In the genomic region with DNA sequence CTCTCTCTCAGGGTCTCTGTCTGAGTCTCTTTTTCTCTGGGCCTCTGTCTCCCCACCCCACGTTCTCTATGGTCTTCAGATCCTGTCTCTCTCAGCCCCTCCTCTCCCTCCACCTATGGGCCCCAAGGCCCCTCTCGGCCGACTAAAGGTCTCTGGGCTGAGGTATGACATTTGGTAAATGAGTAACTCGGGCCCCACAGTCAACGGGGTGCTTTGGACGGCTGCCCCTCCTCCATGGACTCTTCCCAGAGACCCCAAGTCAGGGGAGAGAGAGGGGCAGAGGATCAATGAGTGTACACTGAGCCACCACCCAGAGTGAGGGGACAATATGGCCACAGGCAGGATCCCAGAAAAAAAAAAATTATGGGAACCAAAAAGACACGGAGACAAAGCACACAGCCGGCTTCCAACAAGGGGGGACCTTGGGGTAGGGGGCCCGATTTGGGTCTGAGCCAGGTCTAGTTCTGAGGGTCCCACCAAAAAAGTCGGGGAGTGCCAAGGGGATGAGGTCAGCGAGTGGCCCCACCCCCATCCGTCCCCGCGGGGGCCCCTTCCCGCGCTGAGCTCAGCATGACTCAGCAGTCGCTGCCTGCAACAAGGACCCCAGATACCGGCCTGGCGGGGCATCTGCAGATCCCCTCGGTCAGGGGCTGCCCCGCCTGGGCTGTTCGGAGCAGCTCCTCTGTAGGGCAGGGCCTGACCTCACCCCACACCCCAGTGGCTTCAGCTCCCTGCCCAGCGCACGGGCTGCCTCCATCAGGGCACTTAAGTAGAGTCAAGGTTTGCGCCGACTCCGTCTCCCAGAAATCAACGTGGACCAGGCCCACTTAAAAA, we compare ENCODE assay signal across 8 cellular contexts. TPM values are rescaled to one million over a fixed set of nuclear protein-coding genes. Genes with fewer than 3 reads are reported as not detected.
A peak's percentile ranks its signal among the peaks of the same experiment; 100 is the strongest.
DNase-seq lines count a peak whose midpoint lies in the region; ATAC-seq and TF ChIP-seq lines count a peak whose summit lies in the region.

No MANE protein-coding gene starts in this region.

- H3K4me3 ChIP-seq in CD4-positive, CD25-positive, alpha-beta regulatory T cell (ENCODE audit: low read depth, low read length) = peak overlapping the region; percentile 61
- H3K4me3 ChIP-seq in HEK293 (ENCODE audit: low read depth, low read length) = no peak overlapping the region
- H3K4me3 ChIP-seq in heart right ventricle = peak overlapping the region in 9 of 10 donors; percentile 7 to 100 (median 88)

- peaks cover 8% of the 10 kb centered on the region for H3K36me3 Mint-ChIP-seq in CD4-positive, CD25-positive, alpha-beta regulatory T cell
- H3K36me3 Mint-ChIP-seq in activated naive CD8-positive, alpha-beta T cell treated with anti-CD3 and anti-CD28 coated beads, Interleukin-2, amount 50 U/mL, for 24 hours (ENCODE audit: low read depth) = peaks cover 38% of the 10 kb centered on the region

- no peaks in the 10 kb centered on the region for H3K27me3 ChIP-seq in CD4-positive, CD25-positive, alpha-beta regulatory T cell (ENCODE audit: control insufficient read depth, insufficient read depth, low read length)
- no peaks in the 10 kb centered on the region for H3K27me3 ChIP-seq in heart right ventricle

- no peaks in the 10 kb centered on the region for H3K9me3 Mint-ChIP-seq in CD4-positive, CD25-positive, alpha-beta regulatory T cell
- H3K9me3 Mint-ChIP-seq in activated naive CD8-positive, alpha-beta T cell treated with anti-CD3 and anti-CD28 coated beads, Interleukin-2, amount 50 U/mL, for 24 hours = no peaks in the 10 kb centered on the region

- WGBS in heart right ventricle, 2 donors = 17 to 19% methylated on average over 28 of the region's 28 CpGs

- peaks cover 7% of the 10 kb centered on the region for H3K27me3 Mint-ChIP-seq in CD4-positive, CD25-positive, alpha-beta regulatory T cell
- H3K27me3 Mint-ChIP-seq in activated naive CD8-positive, alpha-beta T cell treated with anti-CD3 and anti-CD28 coated beads, Interleukin-2, amount 50 U/mL, for 24 hours = no peaks in the 10 kb centered on the region

- intact Hi-C loops in heart right ventricle (cut with DNase I) = loop anchor here in 6 of 10 donors (2.0 to 10.0 kb wide), 5 partner anchors 89 to 329 kb away; partner anchors contain the start of genes PPP1R15A (in 3 of the 6), CA11 (in 2 of the 6) and DBP (in 2 of the 6)

- H3K9me3 ChIP-seq in CD4-positive, CD25-positive, alpha-beta regulatory T cell (ENCODE audit: control insufficient read depth in 2 of 2, low read length in 2 of 2) = no peaks in the 10 kb centered on the region
- H3K9me3 ChIP-seq in HEK293 (ENCODE audit: control insufficient read depth, insufficient read depth, low read depth, low read length) (no peaks in the 10 kb centered on the region), heart right ventricle (no peaks in the 10 kb centered on the region)

- peak overlapping the region; percentile 99 to 100 (median 99) for H3K4me3 Mint-ChIP-seq in CD4-positive, CD25-positive, alpha-beta regulatory T cell
- H3K4me3 Mint-ChIP-seq in activated naive CD8-positive, alpha-beta T cell treated with anti-CD3 and anti-CD28 coated beads, Interleukin-2, amount 50 U/mL, for 24 hours = peak overlapping the region; percentile 97

- peaks cover 4 to 67% (median 37%) of the 10 kb centered on the region in 4 donors for H3K4me1 Mint-ChIP-seq in CD4-positive, CD25-positive, alpha-beta regulatory T cell
- peaks cover 64% of the 10 kb centered on the region for H3K4me1 Mint-ChIP-seq in activated naive CD8-positive, alpha-beta T cell treated with anti-CD3 and anti-CD28 coated beads, Interleukin-2, amount 50 U/mL, for 24 hours

- POLR2A ChIA-PET in HEK293 (lab: Yijun Ruan, JAX) = interaction anchor here (0.5 to 3.2 kb wide), 9 partner anchors 9 to 471 kb away, joined by 3 to 16 read pairs (median 5); partner anchors contain the start of genes BAX, GYS1, NUCB1 and PPP1R15A

- H3K27ac ChIP-seq in CD4-positive, CD25-positive, alpha-beta regulatory T cell (ENCODE audit: insufficient read depth, low read length, poor library complexity, severe bottlenecking) = peak overlapping the region; percentile 82
- peak overlapping the region; percentile 82 for H3K27ac ChIP-seq in HEK293 (ENCODE audit: extremely low read depth, low read depth, low read length)
- H3K27ac ChIP-seq in heart right ventricle = peak overlapping the region; percentile 72 to 96 (median 89)

- H3K27ac Mint-ChIP-seq in CD4-positive, CD25-positive, alpha-beta regulatory T cell = peak overlapping the region; percentile 94 to 98 (median 95)
- peak overlapping the region; percentile 98 for H3K27ac Mint-ChIP-seq in activated naive CD8-positive, alpha-beta T cell treated with anti-CD3 and anti-CD28 coated beads, Interleukin-2, amount 50 U/mL, for 24 hours

- CTCF ChIA-PET in HEK293 (lab: Yijun Ruan, JAX) = interaction anchor here (0.6 to 1.4 kb wide), 5 partner anchors 30 to 123 kb away, joined by 3 to 5 read pairs (median 4); partner anchors contain the start of genes GYS1 and RUVBL2

- DNase-seq in CD4-positive, CD25-positive, alpha-beta regulatory T cell = peak in 2 of 3 donors; percentile 47 to 67
- DNase-seq in activated naive CD8-positive, alpha-beta T cell treated with anti-CD3 and anti-CD28 coated beads, Interleukin-2, amount 50 U/mL, for 24 hours = peak; percentile 89
- peak; percentile 78 to 82 for DNase-seq in heart right ventricle
- peak; percentile 71 for DNase-seq in pons (ENCODE audit: low spot score)
- peak; percentile 84 for DNase-seq in ureter (ENCODE audit: low spot score)
- no peak for DNase-seq in NCI-H774 (lab: John Stamatoyannopoulos, UW)

- peaks cover 52% of the 10 kb centered on the region for H3K4me1 ChIP-seq in CD4-positive, CD25-positive, alpha-beta regulatory T cell (ENCODE audit: control insufficient read depth, insufficient read depth, low read length, poor library complexity, severe bottlenecking)
- peaks cover 20% of the 10 kb centered on the region for H3K4me1 ChIP-seq in HEK293 (ENCODE audit: control insufficient read depth, insufficient read depth, low read length)
- peaks cover 15 to 64% (median 45%) of the 10 kb centered on the region in 9 donors for H3K4me1 ChIP-seq in heart right ventricle

- TF ChIP-seq CTCF in HEK293 (tag by site-specific recombination; IDR thresholded peaks at IDR 0.05) (no peak), heart right ventricle (IDR thresholded peaks at IDR 0.05) (no peak)

- peaks cover 16% of the 10 kb centered on the region for H3K36me3 ChIP-seq in CD4-positive, CD25-positive, alpha-beta regulatory T cell (ENCODE audit: control insufficient read depth, insufficient read depth, low read length)
- H3K36me3 ChIP-seq in HEK293 (ENCODE audit: control insufficient read depth in 2 of 2, insufficient read depth in 1 of 2, low read length in 2 of 2) = peaks cover 2 to 40% of the 10 kb centered on the region in 2 experiments; a peak in 2 of 3 replicates
- peaks cover 0 to 33% (median 12%) of the 10 kb centered on the region in 9 donors for H3K36me3 ChIP-seq in heart right ventricle

- no peak for ATAC-seq in CD4-positive, CD25-positive, alpha-beta regulatory T cell (ENCODE audit: low read depth in 2 of 2)
- ATAC-seq in SK-N-SH treated with all-trans-retinoic acid at 6 μM for 48 hours (peak; percentile 1; the same call in 1 of the 3 replicates), heart right ventricle (peak; percentile 5 to 38 (median 26))
- ATAC-seq in activated naive CD8-positive, alpha-beta T cell treated with anti-CD3 and anti-CD28 coated beads, Interleukin-2, amount 50 U/mL, for 24 hours = peak; percentile 44

TF ChIP-seq in HEK293, 187 proteins besides CTCF, POLR2A, EP300 and RAD21 (continues in another document):
- TF ChIP-seq ZSCAN23 (tag by site-specific recombination; IDR thresholded peaks at IDR 0.05) = peak; percentile 87
- TF ChIP-seq KLF1 (tag by site-specific recombination; IDR thresholded peaks at IDR 0.05) = peak; percentile 62
- TF ChIP-seq REPIN1 (tag by site-specific recombination; IDR thresholded peaks at IDR 0.05; ENCODE audit: low read depth) = no peak
- TF ChIP-seq ZNF335 (tag by site-specific recombination; conservative IDR thresholded peaks at IDR 0.05) = peak; percentile 99
- no peak for TF ChIP-seq ZNF510 (tag by site-specific recombination; IDR thresholded peaks at IDR 0.05; ENCODE audit: insufficient replicate concordance)
- TF ChIP-seq BCL11A (tag by site-specific recombination; IDR thresholded peaks at IDR 0.05; ENCODE audit: low read depth) = peak; percentile 89

TF ChIP-seq in SK-N-SH treated with all-trans-retinoic acid at 6 μM for 48 hours, 23 proteins besides CTCF, POLR2A, EP300 and RAD21 (continues in another document):
- 0 out of 2 replicates have a peak, but pooled peaks have one; percentile 19 for TF ChIP-seq SNAI2 (CRISPR knock-in tag; IDR thresholded peaks at IDR 0.05)
- TF ChIP-seq CSDC2 (CRISPR knock-in tag; IDR thresholded peaks at IDR 0.05) = no peak
- no peak for TF ChIP-seq TCF4 (CRISPR knock-in tag; IDR thresholded peaks at IDR 0.05; ENCODE audit: borderline replicate concordance)
- no peak for TF ChIP-seq PPARA (CRISPR knock-in tag; IDR thresholded peaks at IDR 0.05; ENCODE audit: borderline replicate concordance)
- TF ChIP-seq BACH2 (CRISPR knock-in tag; IDR thresholded peaks at IDR 0.05; ENCODE audit: borderline replicate concordance) = no peak

RNA-seq across cellular contexts. Expression of gene FTL, which starts 1.5 kb away (rescaled TPM):
- total RNA-seq in CD4-positive, CD25-positive, alpha-beta regulatory T cell = 575 TPM
- polyA plus RNA-seq in CD4-positive, CD25-positive, alpha-beta regulatory T cell = 1,000 to 10,000 TPM; 4,061 to 5,675 (median 4,823) TPM
- total RNA-seq in heart right ventricle (1,000 to 10,000 TPM in 2 of 10 donors, 100 to 1,000 TPM in 8; 450 to 3,518 (median 637) TPM), ureter (1,526 TPM)
- 1,000 to 10,000 TPM; 1,046 to 1,578 TPM for polyA plus RNA-seq in heart right ventricle

RNA-seq across cellular contexts. Expression of gene BAX, which starts 8.9 kb away (rescaled TPM):
- 92.8 TPM for total RNA-seq in CD4-positive, CD25-positive, alpha-beta regulatory T cell
- polyA plus RNA-seq in CD4-positive, CD25-positive, alpha-beta regulatory T cell = 10 to 100 TPM; 47.9 to 73.1 (median 61.1) TPM
- total RNA-seq in heart right ventricle (10 to 100 TPM; 11.5 to 41.5 (median 19.5) TPM), ureter (79.9 TPM)
- polyA plus RNA-seq in heart right ventricle = 10 to 100 TPM; 17.6 to 37.4 TPM

RNA-seq across cellular contexts. Expression of gene GYS1, which starts 29.5 kb away (rescaled TPM):
- total RNA-seq in CD4-positive, CD25-positive, alpha-beta regulatory T cell = 37.1 TPM
- 10 to 100 TPM; 24.5 to 28.8 (median 26.2) TPM for polyA plus RNA-seq in CD4-positive, CD25-positive, alpha-beta regulatory T cell
- total RNA-seq in heart right ventricle (100 to 1,000 TPM; 139 to 245 (median 201) TPM), ureter (73.8 TPM)
- polyA plus RNA-seq in heart right ventricle = 100 to 1,000 TPM; 114 to 128 TPM

RNA-seq across cellular contexts. Expression of gene DHDH, which starts 30.1 kb away (rescaled TPM):
- not detected for total RNA-seq in CD4-positive, CD25-positive, alpha-beta regulatory T cell
- polyA plus RNA-seq in CD4-positive, CD25-positive, alpha-beta regulatory T cell = 1 to 10 TPM in 2 of 4 donors, under 1 TPM in 2; 0.68 to 2.4 (median 1.1) TPM
- under 1 TPM in 1 of 10 donors, not detected in 9; 0.51 TPM for total RNA-seq in heart right ventricle
- polyA plus RNA-seq in heart right ventricle = under 1 TPM in 1 of 2 donors, not detected in 1; 0.17 TPM
- total RNA-seq in ureter = not detected

RNA-seq across cellular contexts. Expression of gene RUVBL2, which starts 30.1 kb away (rescaled TPM):
- total RNA-seq in CD4-positive, CD25-positive, alpha-beta regulatory T cell = 18.5 TPM
- polyA plus RNA-seq in CD4-positive, CD25-positive, alpha-beta regulatory T cell = 10 to 100 TPM; 49.1 to 60.2 (median 52.9) TPM
- 10 to 100 TPM; 40.1 to 60.4 (median 49.3) TPM for total RNA-seq in heart right ventricle
- polyA plus RNA-seq in heart right ventricle = 100 to 1,000 TPM in 1 of 2 donors, 10 to 100 TPM in 1; 60.1 to 108 TPM
- total RNA-seq in ureter = 66.7 TPM

Comparison
In these comparisons a context has a peak if more than half of its experiments do, and no peak if none do; other contexts are left out.
1. ATAC-seq: peak in SK-N-SH treated with all-trans-retinoic acid at 6 μM for 48 hours (single experiment), activated naive CD8-positive, alpha-beta T cell treated with anti-CD3 and anti-CD28 coated beads, Interleukin-2, amount 50 U/mL, for 24 hours (single experiment) and heart right ventricle (8 of 8); none in CD4-positive, CD25-positive, alpha-beta regulatory T cell (0 of 2).
2. Peak in every context shown above with its lines, with median percentiles within 50 percentile points of each other: H3K27ac ChIP-seq.